ENCODE assay signal across 16 cellular contexts in the genomic region with DNA sequence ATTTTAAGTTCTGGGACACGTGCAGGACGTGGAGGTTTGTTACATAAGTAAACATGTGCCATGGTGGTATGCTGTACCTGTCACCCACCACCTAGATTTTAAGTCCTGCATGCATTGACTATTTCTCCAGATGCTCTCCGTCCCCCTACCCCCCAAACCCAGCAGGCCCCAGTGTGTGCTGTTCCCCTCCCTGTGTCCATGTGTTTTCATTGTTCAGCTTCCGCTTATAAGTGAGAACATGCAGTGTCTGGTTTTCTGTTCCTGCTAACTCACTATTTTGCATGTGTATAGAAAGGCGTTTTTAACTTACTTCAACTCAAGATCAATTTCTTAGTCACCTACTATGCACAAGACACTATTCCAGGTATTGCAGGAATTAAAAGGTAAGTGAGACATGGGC.
DNase-seq lines count a peak whose midpoint lies in the region; ATAC-seq and TF ChIP-seq lines count a peak whose summit lies in the region.
"Had no signal": no experiment of that assay in that cellular context is flagged by ENCODE, and none has a peak within 500 bp of the region (broad histone marks: within the 10 kb centered on the region; RNA-seq: fewer than 3 reads in every experiment).

No MANE protein-coding gene starts in this region.

- H3K9me3 Mint-ChIP-seq in CD4-positive, alpha-beta T cell = no peaks in the 10 kb centered on the region
- H3K9me3 Mint-ChIP-seq in GM23338 = no peaks in the 10 kb centered on the region
- peaks cover 0 to 2% (median 0%) of the 10 kb centered on the region in 11 donors for H3K9me3 Mint-ChIP-seq in naive thymus-derived CD4-positive, alpha-beta T cell
- H3K9me3 Mint-ChIP-seq: CD8-positive, alpha-beta memory T cell; H9 had no signal

- H3K9me2 ChIP-seq in GM23338 (ENCODE audit: insufficient read depth) = no peaks in the 10 kb centered on the region; the same call in 1 of the 2 replicates

- H3K36me3 ChIP-seq in GM23338 (ENCODE audit: insufficient read depth) (no peaks in the 10 kb centered on the region), HAP-1 (replicated peaks) (no peaks in the 10 kb centered on the region)
- no peaks in the 10 kb centered on the region for H3K36me3 ChIP-seq in naive thymus-derived CD4-positive, alpha-beta T cell (ENCODE audit: control insufficient read depth in 2 of 3, insufficient read depth in 3 of 3, low read length in 3 of 3)

- TF ChIP-seq POLR2A in erythroblast (IDR thresholded peaks at IDR 0.05; ENCODE audit: low read length) = no peak

- ATAC-seq in CD4-positive, alpha-beta T cell (ENCODE audit: poor library complexity) = no peak
- ATAC-seq in GM23338 (no peak), T-helper 17 cell (no peak), GM18907 (IDR thresholded peaks at IDR 0.05; ENCODE audit: unreplicated experiment) (no peak)
- no peak for ATAC-seq in naive thymus-derived CD4-positive, alpha-beta T cell

- POLR2A ChIA-PET in CD4-positive, alpha-beta T cell (lab: Charles Lee) = interaction anchor here (1.5 kb wide), 1 partner anchor 30 kb away, joined by 3 read pairs; no protein-coding TSS in a partner anchor
- POLR2A ChIA-PET in naive thymus-derived CD4-positive, alpha-beta T cell (lab: Charles Lee) = interaction anchor here (0.7 to 1.0 kb wide), 2 partner anchors 9 to 46 kb away, joined by 3 read pairs; no protein-coding TSS in a partner anchor

- no peaks in the 10 kb centered on the region for H3K9me3 ChIP-seq in CD4-positive, alpha-beta T cell (ENCODE audit: control insufficient read depth, low read length)
- no peaks in the 10 kb centered on the region for H3K9me3 ChIP-seq in T-helper 17 cell (ENCODE audit: control insufficient read depth, low read length, poor library complexity, severe bottlenecking)
- no peaks in the 10 kb centered on the region for H3K9me3 ChIP-seq in naive thymus-derived CD4-positive, alpha-beta T cell (ENCODE audit: control insufficient read depth in 2 of 3, low read length in 3 of 3)
- H3K9me3 ChIP-seq in HAP-1 = no peaks in the 10 kb centered on the region

- intact Hi-C loops in CD4-positive, alpha-beta T cell (cut with DNase I, micrococcal nuclease) = loop anchor here in 1 of 2 experiments (5.0 kb wide), 1 partner anchor 130 kb away; a partner anchor contains a TSS
- intact Hi-C loops in naive thymus-derived CD4-positive, alpha-beta T cell (cut with micrococcal nuclease) = loop anchor here in 1 of 2 donors (5.0 kb wide), 1 partner anchor 40 kb away; no protein-coding TSS in a partner anchor

- H3K4me2 ChIP-seq in GM23338 = no peak overlapping the region

- H3K27me3 Mint-ChIP-seq in CD4-positive, alpha-beta T cell = no peaks in the 10 kb centered on the region
- H3K27me3 Mint-ChIP-seq in GM23338 (ENCODE audit: insufficient read depth, low read depth, poor library complexity) (no peaks in the 10 kb centered on the region), T-helper 17 cell (no peaks in the 10 kb centered on the region)
- H3K27me3 Mint-ChIP-seq in naive thymus-derived CD4-positive, alpha-beta T cell = peaks cover 0 to 2% (median 0%) of the 10 kb centered on the region in 5 donors

- no peaks in the 10 kb centered on the region for H4K20me1 ChIP-seq in GM23338 (replicated peaks; ENCODE audit: insufficient read depth)

- H2AFZ ChIP-seq in GM23338 = peak overlapping the region; percentile 16; the same call in 1 of the 2 replicates

- CTCF ChIA-PET in CD4-positive, alpha-beta T cell (lab: Charles Lee) = no interaction called here
- CTCF ChIA-PET in naive thymus-derived CD4-positive, alpha-beta T cell (lab: Charles Lee) = no interaction called here

- no peak for DNase-seq in CD4-positive, alpha-beta T cell
- DNase-seq in GM23338 (ENCODE audit: low spot score) = no peak
- no peak for DNase-seq in T-helper 17 cell
- no peak for DNase-seq in naive thymus-derived CD4-positive, alpha-beta T cell
- DNase-seq in erythroblast (lab: John Stamatoyannopoulos, UW) = no peak
- no peak for DNase-seq in HAP-1 (ENCODE audit: low spot score in 2 of 2)
- no peak for DNase-seq in glomerular visceral epithelial cell (ENCODE audit: extremely low spot score)
- DNase-seq: C1 segment of cervical spinal cord; CD8-positive, alpha-beta memory T cell; DMS 273 treated with DMSO at 0.1 percent for 48 hours; DMS79; GDM1; H9; HFFc6 had no signal

- no peaks in the 10 kb centered on the region for H3K27me3 ChIP-seq in CD4-positive, alpha-beta T cell (ENCODE audit: control insufficient read depth, insufficient read depth, low read length)
- H3K27me3 ChIP-seq in GM23338 (ENCODE audit: insufficient read depth) = no peaks in the 10 kb centered on the region
- no peaks in the 10 kb centered on the region for H3K27me3 ChIP-seq in naive thymus-derived CD4-positive, alpha-beta T cell (ENCODE audit: control insufficient read depth in 2 of 2, insufficient read depth in 2 of 2, low read length in 2 of 2)
- H3K27me3 ChIP-seq in HAP-1 (ENCODE audit: low read depth) = no peaks in the 10 kb centered on the region

- H3K36me3 Mint-ChIP-seq in CD4-positive, alpha-beta T cell (ENCODE audit: low read depth) = no peaks in the 10 kb centered on the region
- H3K36me3 Mint-ChIP-seq in GM23338 (ENCODE audit: low read depth) = no peaks in the 10 kb centered on the region
- H3K36me3 Mint-ChIP-seq in T-helper 17 cell (ENCODE audit: low read depth) = peaks cover 3% of the 10 kb centered on the region
- H3K36me3 Mint-ChIP-seq in naive thymus-derived CD4-positive, alpha-beta T cell = peaks cover 0 to 11% (median 0%) of the 10 kb centered on the region in 5 donors
- H3K36me3 Mint-ChIP-seq: CD8-positive, alpha-beta memory T cell had no signal

- TF ChIP-seq CTCF in CD4-positive, alpha-beta T cell (IDR thresholded peaks at IDR 0.05) = no peak
- no peak for TF ChIP-seq CTCF in GM23338 (conservative IDR thresholded peaks at IDR 0.05; ENCODE audit: low read depth in 2 of 2)

- H3K27ac ChIP-seq in CD4-positive, alpha-beta T cell (ENCODE audit: low read depth, low read length) = no peak overlapping the region
- no peak overlapping the region for H3K27ac ChIP-seq in GM23338 (ENCODE audit: low read depth)
- H3K27ac ChIP-seq in naive thymus-derived CD4-positive, alpha-beta T cell (ENCODE audit: low read depth, low read length) = no peak overlapping the region

- in situ Hi-C loops in HAP-1 (cut with MboI; ENCODE audit: low sequenced_read_pairs) = no loop called here

- H3K4me1 Mint-ChIP-seq in CD4-positive, alpha-beta T cell (ENCODE audit: low read depth) = peaks cover 71% of the 10 kb centered on the region
- H3K4me1 Mint-ChIP-seq in GM23338 (no peaks in the 10 kb centered on the region), T-helper 17 cell (peaks cover 38% of the 10 kb centered on the region)
- H3K4me1 Mint-ChIP-seq in naive thymus-derived CD4-positive, alpha-beta T cell = peaks cover 21 to 89% (median 76%) of the 10 kb centered on the region in 7 donors
- H3K4me1 Mint-ChIP-seq: H9 had no signal

- peak overlapping the region; percentile 52 for H3K27ac Mint-ChIP-seq in CD4-positive, alpha-beta T cell
- H3K27ac Mint-ChIP-seq in GM23338 (no peak overlapping the region), T-helper 17 cell (peak overlapping the region; percentile 91)
- peak overlapping the region in 7 of 9 donors; percentile 3 to 62 (median 39) for H3K27ac Mint-ChIP-seq in naive thymus-derived CD4-positive, alpha-beta T cell
- H3K27ac Mint-ChIP-seq: H9, HFFc6 had no signal

- H3K4me3 Mint-ChIP-seq in CD4-positive, alpha-beta T cell = no peak overlapping the region
- H3K4me3 Mint-ChIP-seq in GM23338 = no peak overlapping the region
- H3K4me3 Mint-ChIP-seq in T-helper 17 cell = no peak overlapping the region
- H3K4me3 Mint-ChIP-seq in naive thymus-derived CD4-positive, alpha-beta T cell = peak overlapping the region in 1 of 10 donors; percentile 10
- H3K4me3 Mint-ChIP-seq: CD8-positive, alpha-beta memory T cell; H9; HFFc6 had no signal

- H3K79me2 ChIP-seq in GM23338 (replicated peaks; ENCODE audit: insufficient read depth) = no peaks in the 10 kb centered on the region

- no peak overlapping the region for H3K4me3 ChIP-seq in GM23338
- no peak overlapping the region for H3K4me3 ChIP-seq in naive thymus-derived CD4-positive, alpha-beta T cell (ENCODE audit: low read length)
- H3K4me3 ChIP-seq in HAP-1 = no peak overlapping the region
- H3K4me3 ChIP-seq: GM12878 had no signal

- no peaks in the 10 kb centered on the region for H3F3A ChIP-seq in GM23338 (replicated peaks; ENCODE audit: low read depth)

- H3K4me1 ChIP-seq in GM23338 (ENCODE audit: insufficient read depth) = no peaks in the 10 kb centered on the region
- H3K4me1 ChIP-seq in naive thymus-derived CD4-positive, alpha-beta T cell (ENCODE audit: control insufficient read depth in 2 of 2, insufficient read depth in 2 of 2, low read length in 2 of 2) = peaks cover 0 to 15% of the 10 kb centered on the region in 2 donors
- H3K4me1 ChIP-seq in HAP-1 = no peaks in the 10 kb centered on the region

TF ChIP-seq in GM23338, 12 proteins besides CTCF, POLR2A, EP300 and RAD21 (continues in another document):
- TF ChIP-seq STAT1 (IDR thresholded peaks at IDR 0.05; ENCODE audit: unreplicated experiment) (no peak), POLR2AphosphoS5 (IDR thresholded peaks at IDR 0.05; ENCODE audit: low read depth) (no peak)
- TF ChIP-seq, protein P1, sequence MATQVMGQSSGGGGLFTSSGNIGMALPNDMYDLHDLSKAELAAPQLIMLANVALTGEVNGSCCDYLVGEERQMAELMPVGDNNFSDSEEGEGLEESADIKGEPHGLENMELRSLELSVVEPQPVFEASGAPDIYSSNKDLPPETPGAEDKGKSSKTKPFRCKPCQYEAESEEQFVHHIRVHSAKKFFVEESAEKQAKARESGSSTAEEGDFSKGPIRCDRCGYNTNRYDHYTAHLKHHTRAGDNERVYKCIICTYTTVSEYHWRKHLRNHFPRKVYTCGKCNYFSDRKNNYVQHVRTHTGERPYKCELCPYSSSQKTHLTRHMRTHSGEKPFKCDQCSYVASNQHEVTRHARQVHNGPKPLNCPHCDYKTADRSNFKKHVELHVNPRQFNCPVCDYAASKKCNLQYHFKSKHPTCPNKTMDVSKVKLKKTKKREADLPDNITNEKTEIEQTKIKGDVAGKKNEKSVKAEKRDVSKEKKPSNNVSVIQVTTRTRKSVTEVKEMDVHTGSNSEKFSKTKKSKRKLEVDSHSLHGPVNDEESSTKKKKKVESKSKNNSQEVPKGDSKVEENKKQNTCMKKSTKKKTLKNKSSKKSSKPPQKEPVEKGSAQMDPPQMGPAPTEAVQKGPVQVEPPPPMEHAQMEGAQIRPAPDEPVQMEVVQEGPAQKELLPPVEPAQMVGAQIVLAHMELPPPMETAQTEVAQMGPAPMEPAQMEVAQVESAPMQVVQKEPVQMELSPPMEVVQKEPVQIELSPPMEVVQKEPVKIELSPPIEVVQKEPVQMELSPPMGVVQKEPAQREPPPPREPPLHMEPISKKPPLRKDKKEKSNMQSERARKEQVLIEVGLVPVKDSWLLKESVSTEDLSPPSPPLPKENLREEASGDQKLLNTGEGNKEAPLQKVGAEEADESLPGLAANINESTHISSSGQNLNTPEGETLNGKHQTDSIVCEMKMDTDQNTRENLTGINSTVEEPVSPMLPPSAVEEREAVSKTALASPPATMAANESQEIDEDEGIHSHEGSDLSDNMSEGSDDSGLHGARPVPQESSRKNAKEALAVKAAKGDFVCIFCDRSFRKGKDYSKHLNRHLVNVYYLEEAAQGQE (IDR thresholded peaks at IDR 0.05; ENCODE audit: unreplicated experiment) = no peak
